Comparison of ENCODE assay signal across 25 cellular contexts in the genomic region with DNA sequence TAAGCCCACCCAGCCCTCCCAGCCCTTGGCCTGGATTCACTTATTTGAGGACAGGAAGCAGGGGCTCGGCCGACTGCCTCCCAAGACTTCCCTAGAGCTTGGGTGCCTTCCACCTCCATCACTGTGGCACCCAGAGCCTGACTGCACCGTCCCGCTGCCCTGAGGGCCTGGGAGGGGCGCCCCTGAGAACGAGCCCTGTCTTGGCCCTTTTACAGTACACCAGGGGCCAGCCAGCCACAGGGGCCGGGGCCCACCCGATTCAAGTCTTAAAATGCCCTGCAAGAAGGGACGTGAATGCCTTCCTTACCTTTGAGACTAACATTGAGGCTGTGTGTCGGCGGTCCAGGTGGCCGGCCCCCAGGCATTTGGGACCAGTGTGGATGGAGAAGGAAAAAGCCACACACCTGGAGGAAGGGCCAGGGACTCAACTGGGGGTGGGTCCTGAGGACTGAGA. TPM values are rescaled to one million over a fixed set of nuclear protein-coding genes. Genes with fewer than 3 reads are reported as not detected.
A peak's percentile ranks its signal among the peaks of the same experiment; 100 is the strongest.
DNase-seq lines count a peak whose midpoint lies in the region; ATAC-seq and TF ChIP-seq lines count a peak whose summit lies in the region.
"Had no signal": no experiment of that assay in that cellular context is flagged by ENCODE, and none has a peak within 500 bp of the region (broad histone marks: within the 10 kb centered on the region; RNA-seq: fewer than 3 reads in every experiment).

No MANE protein-coding gene starts in this region.

- no peak overlapping the region for H3K4me3 ChIP-seq in effector memory CD4-positive, alpha-beta T cell (ENCODE audit: insufficient read depth, low read depth, low read length, poor library complexity, severe bottlenecking)
- H3K4me3 ChIP-seq in neutrophil (ENCODE audit: low read depth in 1 of 2, low read length in 1 of 2): no peak overlapping the region
- H3K4me3 ChIP-seq: coronary artery, SJCRH30, thoracic aorta had no signal

- ATAC-seq in GM18870 (IDR thresholded peaks at IDR 0.05; ENCODE audit: unreplicated experiment): no peak
- no peak for ATAC-seq in HG02852 (IDR thresholded peaks at IDR 0.05; ENCODE audit: unreplicated experiment)
- ATAC-seq: left colon, PC-3 had no signal

- peaks cover 48% of the 10 kb centered on the region for H3K4me1 ChIP-seq in effector memory CD4-positive, alpha-beta T cell (ENCODE audit: control insufficient read depth, insufficient read depth, low read length, poor library complexity, severe bottlenecking)
- peaks cover 62 to 66% of the 10 kb centered on the region in 2 experiments for H3K4me1 ChIP-seq in neutrophil (ENCODE audit: control insufficient read depth in 1 of 2, insufficient read depth in 1 of 2, low read depth in 1 of 2, low read length in 1 of 2)

- H3K27me3 ChIP-seq in effector memory CD4-positive, alpha-beta T cell (replicated peaks; ENCODE audit: control insufficient read depth, insufficient read depth, low read length, poor library complexity, severe bottlenecking): no peaks in the 10 kb centered on the region
- H3K27me3 ChIP-seq in neutrophil: no peaks in the 10 kb centered on the region
- H3K27me3 ChIP-seq: SJCRH30 had no signal

- intact Hi-C loops in activated naive CD4-positive, alpha-beta T cell treated with anti-CD3 and anti-CD28 coated beads for 36 hours (cut with micrococcal nuclease): no loop called here

- no peaks in the 10 kb centered on the region for H3K9me3 ChIP-seq in effector memory CD4-positive, alpha-beta T cell (ENCODE audit: control insufficient read depth, low read length)
- no peaks in the 10 kb centered on the region for H3K9me3 ChIP-seq in neutrophil
- H3K9me3 ChIP-seq: SJCRH30, thoracic aorta had no signal

- peak; percentile 2 for DNase-seq in activated naive CD4-positive, alpha-beta T cell treated with anti-CD3 and anti-CD28 coated beads for 36 hours
- DNase-seq in activated naive CD4-positive, alpha-beta T cell treated with Interleukin-2 at 50 U/mL for 16 hours: no peak
- no peak for DNase-seq in effector memory CD4-positive, alpha-beta T cell
- DNase-seq in NCI-H1105 treated with DMSO at 0.1 percent for 48 hours (lab: John Stamatoyannopoulos, UW): no peak
- DNase-seq: activated CD8-positive, alpha-beta memory T cell treated with anti-CD3 and anti-CD28 coated beads, Interleukin-2, amount 50 U/mL, for 4 hours; DMS79; erythroblast; foreskin melanocyte; left colon; NCI-H187 treated with DMSO at 0.1 percent for 48 hours; NCI-H226; NCI-H82; nucleus accumbens; PC-3; SJCRH30; stimulated activated CD4-positive, alpha-beta T cell treated with anti-CD3 and anti-CD28 coated beads, Interleukin-15, amount 100 ng/mL, for 24 hours; T-helper 9 cell had no signal

- CTCF ChIA-PET in activated naive CD4-positive, alpha-beta T cell treated with anti-CD3 and anti-CD28 coated beads for 36 hours (lab: Charles Lee): no interaction called here

- H3K27me3 Mint-ChIP-seq in activated naive CD4-positive, alpha-beta T cell treated with anti-CD3 and anti-CD28 coated beads for 36 hours (ENCODE audit: low read depth): no peaks in the 10 kb centered on the region
- no peaks in the 10 kb centered on the region for H3K27me3 Mint-ChIP-seq in IgD-negative memory B cell

- TF ChIP-seq CTCF in neutrophil (IDR thresholded peaks at IDR 0.05): no peak

- peaks cover 28% of the 10 kb centered on the region for H3K36me3 Mint-ChIP-seq in activated naive CD4-positive, alpha-beta T cell treated with anti-CD3 and anti-CD28 coated beads for 36 hours (ENCODE audit: low read depth)
- peaks cover 4% of the 10 kb centered on the region for H3K36me3 Mint-ChIP-seq in IgD-negative memory B cell
- H3K36me3 Mint-ChIP-seq: mesothelial cell of epicardium had no signal

- peaks cover 56% of the 10 kb centered on the region for H3K4me1 Mint-ChIP-seq in activated naive CD4-positive, alpha-beta T cell treated with anti-CD3 and anti-CD28 coated beads for 36 hours (ENCODE audit: low read depth)
- H3K4me1 Mint-ChIP-seq in IgD-negative memory B cell: peaks cover 13 to 32% (median 24%) of the 10 kb centered on the region in 3 donors

- H3K27ac ChIP-seq in effector memory CD4-positive, alpha-beta T cell (ENCODE audit: insufficient read depth, low read length, poor library complexity, severe bottlenecking): peak overlapping the region; percentile 36
- H3K27ac ChIP-seq in neutrophil: peak overlapping the region; percentile 96
- H3K27ac ChIP-seq: coronary artery, SJCRH30, thoracic aorta had no signal

- H3K4me3 Mint-ChIP-seq in activated naive CD4-positive, alpha-beta T cell treated with anti-CD3 and anti-CD28 coated beads for 36 hours: no peak overlapping the region
- no peak overlapping the region for H3K4me3 Mint-ChIP-seq in IgD-negative memory B cell
- H3K4me3 Mint-ChIP-seq: brain, mesothelial cell of epicardium had no signal

- peaks cover 51% of the 10 kb centered on the region for H3K36me3 ChIP-seq in effector memory CD4-positive, alpha-beta T cell (ENCODE audit: control insufficient read depth, insufficient read depth, low read length)
- peaks cover 34% of the 10 kb centered on the region for H3K36me3 ChIP-seq in neutrophil
- H3K36me3 ChIP-seq: SJCRH30, thoracic aorta had no signal

- peak overlapping the region; percentile 50 for H3K27ac Mint-ChIP-seq in activated naive CD4-positive, alpha-beta T cell treated with anti-CD3 and anti-CD28 coated beads for 36 hours
- H3K27ac Mint-ChIP-seq in IgD-negative memory B cell: peak overlapping the region in 2 of 3 donors; percentile 59 to 68
- H3K27ac Mint-ChIP-seq: mesothelial cell of epicardium had no signal

- H3K9me3 Mint-ChIP-seq in activated naive CD4-positive, alpha-beta T cell treated with anti-CD3 and anti-CD28 coated beads for 36 hours: no peaks in the 10 kb centered on the region
- no peaks in the 10 kb centered on the region for H3K9me3 Mint-ChIP-seq in IgD-negative memory B cell
- H3K9me3 Mint-ChIP-seq: mesothelial cell of epicardium had no signal

RNA-seq across cellular contexts. Expression of a gene that starts 16.9 kb away (rescaled TPM):
- total RNA-seq in activated naive CD4-positive, alpha-beta T cell treated with anti-CD3 and anti-CD28 coated beads for 36 hours: 10 to 100 TPM; 24.1 to 24.7 TPM
- 18.3 TPM for polyA plus RNA-seq in IgD-negative memory B cell

RNA-seq across cellular contexts. Expression of a gene that starts 30.1 kb away (rescaled TPM):
- under 1 TPM; 0.25 to 0.26 TPM for total RNA-seq in activated naive CD4-positive, alpha-beta T cell treated with anti-CD3 and anti-CD28 coated beads for 36 hours
- 1.7 TPM for polyA plus RNA-seq in IgD-negative memory B cell
- total RNA-seq: PC-3 had no signal
